27 cellular contexts compared by ENCODE assay signal in genomic region chr16:49658491-49658890, GRCh38.
"Had no signal": no experiment of that assay in that cellular context is flagged by ENCODE, and none has a peak within 500 bp of the region (broad histone marks: within the 10 kb centered on the region; RNA-seq: fewer than 3 reads in every experiment).

No MANE protein-coding gene starts in this region.

- H3K27me3 ChIP-seq: body of pancreas, colonic mucosa, suprapubic skin, transverse colon, vagina had no signal

- H3K27me3 Mint-ChIP-seq: activated naive CD8-positive, alpha-beta T cell treated with anti-CD3 and anti-CD28 coated beads for 36 hours; naive B cell had no signal

- H3K4me1 Mint-ChIP-seq: activated CD4-positive, alpha-beta T cell treated with anti-CD3 and anti-CD28 coated beads for 36 hours; activated naive CD8-positive, alpha-beta T cell treated with anti-CD3 and anti-CD28 coated beads for 36 hours; memory B cell; naive B cell; stimulated activated naive CD8-positive, alpha-beta T cell treated with anti-CD3 and anti-CD28 coated beads, Interleukin-15, amount 100 ng/mL, for 72 hours had no signal

- H3K27ac ChIP-seq: body of pancreas, colonic mucosa, psoas muscle, suprapubic skin, transverse colon, vagina, WERI-Rb-1 had no signal

- H3K4me1 ChIP-seq: body of pancreas, colonic mucosa had no signal

- H3K9me3 ChIP-seq: body of pancreas, colonic mucosa, psoas muscle, suprapubic skin, transverse colon, vagina had no signal

- H3K36me3 Mint-ChIP-seq: activated naive CD8-positive, alpha-beta T cell treated with anti-CD3 and anti-CD28 coated beads for 36 hours; memory B cell; naive B cell had no signal

- H3K27ac Mint-ChIP-seq: activated CD4-positive, alpha-beta T cell treated with anti-CD3 and anti-CD28 coated beads for 36 hours; activated naive CD8-positive, alpha-beta T cell treated with anti-CD3 and anti-CD28 coated beads for 36 hours; memory B cell; naive B cell had no signal

- DNase-seq: activated CD4-positive, alpha-beta T cell treated with anti-CD3 and anti-CD28 coated beads for 36 hours; activated CD4-positive, alpha-beta T cell treated with anti-CD3 and anti-CD28 coated beads, Interleukin-2, amount 50 U/mL, for 48 hours; activated naive CD4-positive, alpha-beta T cell; activated naive CD8-positive, alpha-beta T cell treated with anti-CD3 and anti-CD28 coated beads for 36 hours; activated T-cell treated with anti-CD3 and anti-CD28 coated beads for 4 hours; amniotic stem cell; body of pancreas; central memory CD4-positive, alpha-beta T cell; colonic mucosa; erythroblast; foreskin melanocyte; head of caudate nucleus; kidney glomerular epithelial cell; naive B cell; small intestine; stimulated activated CD4-positive, alpha-beta T cell treated with anti-CD3 and anti-CD28 coated beads, Interleukin-15, amount 100 ng/mL, for 24 hours; stimulated activated CD4-positive, alpha-beta T cell treated with anti-CD3 and anti-CD28 coated beads, Interleukin-2, amount 100 ng/mL, for 48 hours; stimulated activated naive CD8-positive, alpha-beta T cell treated with anti-CD3 and anti-CD28 coated beads, Interleukin-15, amount 100 ng/mL, for 72 hours; SW 1271; T-helper 2 cell; transverse colon; WERI-Rb-1 had no signal

- H3K9me3 Mint-ChIP-seq: activated naive CD8-positive, alpha-beta T cell treated with anti-CD3 and anti-CD28 coated beads for 36 hours; memory B cell; naive B cell; stimulated activated naive CD8-positive, alpha-beta T cell treated with anti-CD3 and anti-CD28 coated beads, Interleukin-15, amount 100 ng/mL, for 72 hours had no signal

- H3K4me3 Mint-ChIP-seq: activated CD4-positive, alpha-beta T cell treated with anti-CD3 and anti-CD28 coated beads for 36 hours; activated naive CD8-positive, alpha-beta T cell treated with anti-CD3 and anti-CD28 coated beads for 36 hours; memory B cell; naive B cell; stimulated activated naive CD8-positive, alpha-beta T cell treated with anti-CD3 and anti-CD28 coated beads, Interleukin-15, amount 100 ng/mL, for 72 hours had no signal

- H3K36me3 ChIP-seq: colonic mucosa, suprapubic skin, transverse colon, vagina, WERI-Rb-1 had no signal

- H3K4me3 ChIP-seq: body of pancreas, colonic mucosa, psoas muscle, suprapubic skin, transverse colon, vagina had no signal

- ATAC-seq: activated CD4-positive, alpha-beta T cell treated with anti-CD3 and anti-CD28 coated beads for 36 hours; body of pancreas; psoas muscle; right cardiac atrium; stimulated activated naive CD8-positive, alpha-beta T cell treated with anti-CD3 and anti-CD28 coated beads, Interleukin-15, amount 100 ng/mL, for 72 hours had no signal
